1 cellular context compared by ENCODE assay signal in genomic region chr15:63256433-63256884, GRCh38.
TF ChIP-seq lines count a peak whose summit lies in the region.

No MANE protein-coding gene starts in this region.

TF ChIP-seq in H1, 55 proteins besides CTCF, POLR2A, EP300 and RAD21 (continued from another document):
- TF ChIP-seq PHF8 (conservative IDR thresholded peaks at IDR 0.05; ENCODE audit: low read depth, low read length) (no peak), RBBP5 (IDR thresholded peaks at IDR 0.05; ENCODE audit: borderline replicate concordance, low read depth, low read length) (no peak), CEBPB (IDR thresholded peaks at IDR 0.05; ENCODE audit: low read depth, low read length) (peak; percentile 70; the same call in 1 of the 2 replicates), JUN (IDR thresholded peaks at IDR 0.05; ENCODE audit: low read depth, low read length) (peak; percentile 79), CBX8 (IDR thresholded peaks at IDR 0.05; ENCODE audit: borderline replicate concordance, low read depth, low read length) (no peak), JUND (IDR thresholded peaks at IDR 0.05; ENCODE audit: low read length) (peak; percentile 99), EZH2 (IDR thresholded peaks at IDR 0.05; ENCODE audit: low read depth, low read length, severe bottlenecking) (no peak)
TF ChIP-seq in H1: peak in this region for 5.
